ENCODE assay signal across 12 cellular contexts in genomic region chr2:69509011-69509749, GRCh38.
A peak's percentile ranks its signal among the peaks of the same experiment; 100 is the strongest.
DNase-seq lines count a peak whose midpoint lies in the region; TF ChIP-seq lines count a peak whose summit lies in the region.
"Had no signal": no experiment of that assay in that cellular context is flagged by ENCODE, and none has a peak within 500 bp of the region (broad histone marks: within the 10 kb centered on the region; RNA-seq: fewer than 3 reads in every experiment).

No MANE protein-coding gene starts in this region.

- TF ChIP-seq CTCF in neutrophil (IDR thresholded peaks at IDR 0.05) (no peak), vagina (IDR thresholded peaks at IDR 0.05) (no peak), uterus (IDR thresholded peaks at IDR 0.05) (no peak)

- TF ChIP-seq POLR2A in vagina (IDR thresholded peaks at IDR 0.05) (no peak), uterus (IDR thresholded peaks at IDR 0.05) (no peak)

- H3K27me3 ChIP-seq in neutrophil (no peaks in the 10 kb centered on the region), vagina (no peaks in the 10 kb centered on the region), uterus (no peaks in the 10 kb centered on the region)
- H3K27me3 ChIP-seq: cardiac muscle cell had no signal

- intact Hi-C loops in vagina (cut with DNase I) (no loop called here), uterus (cut with DNase I; ENCODE audit: low total_unique reads) (no loop called here)

- peaks cover 11 to 16% of the 10 kb centered on the region in 2 experiments for H3K4me1 ChIP-seq in neutrophil (ENCODE audit: control insufficient read depth in 1 of 2, insufficient read depth in 1 of 2, low read depth in 1 of 2, low read length in 1 of 2)
- H3K4me1 ChIP-seq in vagina: no peaks in the 10 kb centered on the region
- no peaks in the 10 kb centered on the region for H3K4me1 ChIP-seq in uterus

- H3K27ac ChIP-seq in caudate nucleus (ENCODE audit: low read depth, low read length) (no peak overlapping the region), neutrophil (peak overlapping the region; percentile 43), vagina (no peak overlapping the region), uterus (no peak overlapping the region)
- H3K27ac ChIP-seq: cardiac muscle cell had no signal

- DNase-seq in DMS53 treated with DMSO at 0.1 percent for 48 hours (lab: John Stamatoyannopoulos, UW; ENCODE audit: unreplicated experiment): peak; percentile 74
- peak; percentile 52 for DNase-seq in NCI-H345 (lab: John Stamatoyannopoulos, UW)
- peak in 46 of 61 donors; percentile 7 to 65 (median 42) for DNase-seq in caudate nucleus (lab: John Stamatoyannopoulos, UW)
- DNase-seq in vagina (ENCODE audit: extremely low spot score in 2 of 2): no peak
- no peak for DNase-seq in cortex of kidney (lab: John Stamatoyannopoulos, UW)
- DNase-seq in uterus: no peak
- no peak for DNase-seq in COLO829 (ENCODE audit: low spot score)
- DNase-seq: activated CD8-positive, alpha-beta memory T cell treated with anti-CD3 and anti-CD28 coated beads for 24 hours; stimulated activated CD4-positive, alpha-beta T cell treated with anti-CD3 and anti-CD28 coated beads, Interleukin-2, amount 100 ng/mL, for 24 hours had no signal

- H3K36me3 ChIP-seq in neutrophil (peaks cover 74% of the 10 kb centered on the region), vagina (peaks cover 0 to 68% of the 10 kb centered on the region in 2 donors), uterus (no peaks in the 10 kb centered on the region)

- H3K4me3 ChIP-seq in neutrophil (ENCODE audit: low read depth in 1 of 2, low read length in 1 of 2) (no peak overlapping the region), vagina (no peak overlapping the region), uterus (no peak overlapping the region)
- H3K4me3 ChIP-seq: cardiac muscle cell, GM23338 had no signal

- H3K9me3 ChIP-seq in neutrophil (no peaks in the 10 kb centered on the region), vagina (no peaks in the 10 kb centered on the region), uterus (no peaks in the 10 kb centered on the region)

Comparison
In these comparisons a context has a peak if more than half of its experiments do, and no peak if none do; other contexts are left out.
1. DNase-seq: peak in DMS53 treated with DMSO at 0.1 percent for 48 hours (single experiment), NCI-H345 (single experiment) and caudate nucleus (46 of 61); none in vagina (0 of 2), cortex of kidney (single experiment), uterus (0 of 2) and COLO829 (single experiment).